Comparison of ENCODE assay signal across 1 cellular context in genomic region chr11:69667619-69668604, GRCh38.
TF ChIP-seq lines count a peak whose summit lies in the region.

No MANE protein-coding gene starts in this region.

TF ChIP-seq in HepG2, 621 proteins besides CTCF, POLR2A, EP300 and RAD21 (continued from another document and continues in another):
- TF ChIP-seq SNAPC5 (CRISPR knock-in tag; IDR thresholded peaks at IDR 0.05; ENCODE audit: borderline replicate concordance): peak; percentile 51; the same call in 1 of the 2 replicates
- TF ChIP-seq PPARG (CRISPR knock-in tag; conservative IDR thresholded peaks at IDR 0.05): peak; percentile 71
- TF ChIP-seq, protein P1, sequence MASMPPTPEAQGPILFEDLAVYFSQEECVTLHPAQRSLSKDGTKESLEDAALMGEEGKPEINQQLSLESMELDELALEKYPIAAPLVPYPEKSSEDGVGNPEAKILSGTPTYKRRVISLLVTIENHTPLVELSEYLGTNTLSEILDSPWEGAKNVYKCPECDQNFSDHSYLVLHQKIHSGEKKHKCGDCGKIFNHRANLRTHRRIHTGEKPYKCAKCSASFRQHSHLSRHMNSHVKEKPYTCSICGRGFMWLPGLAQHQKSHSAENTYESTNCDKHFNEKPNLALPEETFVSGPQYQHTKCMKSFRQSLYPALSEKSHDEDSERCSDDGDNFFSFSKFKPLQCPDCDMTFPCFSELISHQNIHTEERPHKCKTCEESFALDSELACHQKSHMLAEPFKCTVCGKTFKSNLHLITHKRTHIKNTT (CRISPR knock-in tag; IDR thresholded peaks at IDR 0.05): no peak
- TF ChIP-seq, protein P2, sequence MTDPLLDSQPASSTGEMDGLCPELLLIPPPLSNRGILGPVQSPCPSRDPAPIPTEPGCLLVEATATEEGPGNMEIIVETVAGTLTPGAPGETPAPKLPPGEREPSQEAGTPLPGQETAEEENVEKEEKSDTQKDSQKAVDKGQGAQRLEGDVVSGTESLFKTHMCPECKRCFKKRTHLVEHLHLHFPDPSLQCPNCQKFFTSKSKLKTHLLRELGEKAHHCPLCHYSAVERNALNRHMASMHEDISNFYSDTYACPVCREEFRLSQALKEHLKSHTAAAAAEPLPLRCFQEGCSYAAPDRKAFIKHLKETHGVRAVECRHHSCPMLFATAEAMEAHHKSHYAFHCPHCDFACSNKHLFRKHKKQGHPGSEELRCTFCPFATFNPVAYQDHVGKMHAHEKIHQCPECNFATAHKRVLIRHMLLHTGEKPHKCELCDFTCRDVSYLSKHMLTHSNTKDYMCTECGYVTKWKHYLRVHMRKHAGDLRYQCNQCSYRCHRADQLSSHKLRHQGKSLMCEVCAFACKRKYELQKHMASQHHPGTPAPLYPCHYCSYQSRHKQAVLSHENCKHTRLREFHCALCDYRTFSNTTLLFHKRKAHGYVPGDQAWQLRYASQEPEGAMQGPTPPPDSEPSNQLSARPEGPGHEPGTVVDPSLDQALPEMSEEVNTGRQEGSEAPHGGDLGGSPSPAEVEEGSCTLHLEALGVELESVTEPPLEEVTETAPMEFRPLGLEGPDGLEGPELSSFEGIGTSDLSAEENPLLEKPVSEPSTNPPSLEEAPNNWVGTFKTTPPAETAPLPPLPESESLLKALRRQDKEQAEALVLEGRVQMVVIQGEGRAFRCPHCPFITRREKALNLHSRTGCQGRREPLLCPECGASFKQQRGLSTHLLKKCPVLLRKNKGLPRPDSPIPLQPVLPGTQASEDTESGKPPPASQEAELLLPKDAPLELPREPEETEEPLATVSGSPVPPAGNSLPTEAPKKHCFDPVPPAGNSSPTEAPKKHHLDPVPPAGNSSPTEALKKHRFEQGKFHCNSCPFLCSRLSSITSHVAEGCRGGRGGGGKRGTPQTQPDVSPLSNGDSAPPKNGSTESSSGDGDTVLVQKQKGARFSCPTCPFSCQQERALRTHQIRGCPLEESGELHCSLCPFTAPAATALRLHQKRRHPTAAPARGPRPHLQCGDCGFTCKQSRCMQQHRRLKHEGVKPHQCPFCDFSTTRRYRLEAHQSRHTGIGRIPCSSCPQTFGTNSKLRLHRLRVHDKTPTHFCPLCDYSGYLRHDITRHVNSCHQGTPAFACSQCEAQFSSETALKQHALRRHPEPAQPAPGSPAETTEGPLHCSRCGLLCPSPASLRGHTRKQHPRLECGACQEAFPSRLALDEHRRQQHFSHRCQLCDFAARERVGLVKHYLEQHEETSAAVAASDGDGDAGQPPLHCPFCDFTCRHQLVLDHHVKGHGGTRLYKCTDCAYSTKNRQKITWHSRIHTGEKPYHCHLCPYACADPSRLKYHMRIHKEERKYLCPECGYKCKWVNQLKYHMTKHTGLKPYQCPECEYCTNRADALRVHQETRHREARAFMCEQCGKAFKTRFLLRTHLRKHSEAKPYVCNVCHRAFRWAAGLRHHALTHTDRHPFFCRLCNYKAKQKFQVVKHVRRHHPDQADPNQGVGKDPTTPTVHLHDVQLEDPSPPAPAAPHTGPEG (CRISPR knock-in tag; IDR thresholded peaks at IDR 0.05): peak; percentile 72; the same call in 1 of the 2 replicates
- TF ChIP-seq DMTF1 (CRISPR knock-in tag; IDR thresholded peaks at IDR 0.05): no peak
- TF ChIP-seq ZBTB38 (CRISPR knock-in tag; IDR thresholded peaks at IDR 0.05): peak; percentile 73; the same call in 1 of the 2 replicates
- TF ChIP-seq, protein P3, sequence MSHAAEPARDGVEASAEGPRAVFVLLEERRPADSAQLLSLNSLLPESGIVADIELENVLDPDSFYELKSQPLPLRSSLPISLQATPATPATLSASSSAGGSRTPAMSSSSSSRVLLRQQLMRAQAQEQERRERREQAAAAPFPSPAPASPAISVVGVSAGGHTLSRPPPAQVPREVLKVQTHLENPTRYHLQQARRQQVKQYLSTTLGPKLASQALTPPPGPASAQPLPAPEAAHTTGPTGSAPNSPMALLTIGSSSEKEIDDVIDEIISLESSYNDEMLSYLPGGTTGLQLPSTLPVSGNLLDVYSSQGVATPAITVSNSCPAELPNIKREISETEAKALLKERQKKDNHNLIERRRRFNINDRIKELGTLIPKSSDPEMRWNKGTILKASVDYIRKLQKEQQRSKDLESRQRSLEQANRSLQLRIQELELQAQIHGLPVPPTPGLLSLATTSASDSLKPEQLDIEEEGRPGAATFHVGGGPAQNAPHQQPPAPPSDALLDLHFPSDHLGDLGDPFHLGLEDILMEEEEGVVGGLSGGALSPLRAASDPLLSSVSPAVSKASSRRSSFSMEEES (CRISPR knock-in tag; IDR thresholded peaks at IDR 0.05): peak; percentile 84
- TF ChIP-seq MXD4 (CRISPR knock-in tag; IDR thresholded peaks at IDR 0.05): peak; percentile 79
- peak; percentile 82; the same call in 1 of the 2 replicates for TF ChIP-seq CC2D1A (CRISPR knock-in tag; IDR thresholded peaks at IDR 0.05)
- TF ChIP-seq HDAC6 (IDR thresholded peaks at IDR 0.05; ENCODE audit: low read depth, low read length): no peak
- peak; percentile 49; the same call in 1 of the 2 replicates for TF ChIP-seq ZNF772 (CRISPR knock-in tag; IDR thresholded peaks at IDR 0.05)
- TF ChIP-seq DPF2 (CRISPR knock-in tag; IDR thresholded peaks at IDR 0.05; ENCODE audit: borderline replicate concordance, low read depth): peak; percentile 81; the same call in 1 of the 2 replicates
- TF ChIP-seq, protein P4, sequence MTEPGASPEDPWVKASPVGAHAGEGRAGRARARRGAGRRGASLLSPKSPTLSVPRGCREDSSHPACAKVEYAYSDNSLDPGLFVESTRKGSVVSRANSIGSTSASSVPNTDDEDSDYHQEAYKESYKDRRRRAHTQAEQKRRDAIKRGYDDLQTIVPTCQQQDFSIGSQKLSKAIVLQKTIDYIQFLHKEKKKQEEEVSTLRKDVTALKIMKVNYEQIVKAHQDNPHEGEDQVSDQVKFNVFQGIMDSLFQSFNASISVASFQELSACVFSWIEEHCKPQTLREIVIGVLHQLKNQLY (CRISPR knock-in tag; IDR thresholded peaks at IDR 0.05): peak; percentile 83
- TF ChIP-seq, protein P5, sequence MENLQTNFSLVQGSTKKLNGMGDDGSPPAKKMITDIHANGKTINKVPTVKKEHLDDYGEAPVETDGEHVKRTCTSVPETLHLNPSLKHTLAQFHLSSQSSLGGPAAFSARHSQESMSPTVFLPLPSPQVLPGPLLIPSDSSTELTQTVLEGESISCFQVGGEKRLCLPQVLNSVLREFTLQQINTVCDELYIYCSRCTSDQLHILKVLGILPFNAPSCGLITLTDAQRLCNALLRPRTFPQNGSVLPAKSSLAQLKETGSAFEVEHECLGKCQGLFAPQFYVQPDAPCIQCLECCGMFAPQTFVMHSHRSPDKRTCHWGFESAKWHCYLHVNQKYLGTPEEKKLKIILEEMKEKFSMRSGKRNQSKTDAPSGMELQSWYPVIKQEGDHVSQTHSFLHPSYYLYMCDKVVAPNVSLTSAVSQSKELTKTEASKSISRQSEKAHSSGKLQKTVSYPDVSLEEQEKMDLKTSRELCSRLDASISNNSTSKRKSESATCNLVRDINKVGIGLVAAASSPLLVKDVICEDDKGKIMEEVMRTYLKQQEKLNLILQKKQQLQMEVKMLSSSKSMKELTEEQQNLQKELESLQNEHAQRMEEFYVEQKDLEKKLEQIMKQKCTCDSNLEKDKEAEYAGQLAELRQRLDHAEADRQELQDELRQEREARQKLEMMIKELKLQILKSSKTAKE (CRISPR knock-in tag; IDR thresholded peaks at IDR 0.05; ENCODE audit: borderline replicate concordance): peak; percentile 83
- TF ChIP-seq, protein P6, sequence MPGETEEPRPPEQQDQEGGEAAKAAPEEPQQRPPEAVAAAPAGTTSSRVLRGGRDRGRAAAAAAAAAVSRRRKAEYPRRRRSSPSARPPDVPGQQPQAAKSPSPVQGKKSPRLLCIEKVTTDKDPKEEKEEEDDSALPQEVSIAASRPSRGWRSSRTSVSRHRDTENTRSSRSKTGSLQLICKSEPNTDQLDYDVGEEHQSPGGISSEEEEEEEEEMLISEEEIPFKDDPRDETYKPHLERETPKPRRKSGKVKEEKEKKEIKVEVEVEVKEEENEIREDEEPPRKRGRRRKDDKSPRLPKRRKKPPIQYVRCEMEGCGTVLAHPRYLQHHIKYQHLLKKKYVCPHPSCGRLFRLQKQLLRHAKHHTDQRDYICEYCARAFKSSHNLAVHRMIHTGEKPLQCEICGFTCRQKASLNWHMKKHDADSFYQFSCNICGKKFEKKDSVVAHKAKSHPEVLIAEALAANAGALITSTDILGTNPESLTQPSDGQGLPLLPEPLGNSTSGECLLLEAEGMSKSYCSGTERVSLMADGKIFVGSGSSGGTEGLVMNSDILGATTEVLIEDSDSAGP (CRISPR knock-in tag; IDR thresholded peaks at IDR 0.05; ENCODE audit: borderline replicate concordance): peak; percentile 56; the same call in 1 of the 2 replicates
- TF ChIP-seq FOXK1 (CRISPR knock-in tag; IDR thresholded peaks at IDR 0.05; ENCODE audit: borderline replicate concordance, low read depth): peak; percentile 66; the same call in 1 of the 2 replicates
- peak; percentile 66 for TF ChIP-seq KDM6A (CRISPR knock-in tag; IDR thresholded peaks at IDR 0.05; ENCODE audit: low read depth)
- TF ChIP-seq SIN3A (IDR thresholded peaks at IDR 0.05; ENCODE audit: borderline replicate concordance, low read depth, low read length): peak; percentile 55; the same call in 1 of the 2 replicates
- TF ChIP-seq ZBTB43 (CRISPR knock-in tag; conservative IDR thresholded peaks at IDR 0.05): peak; percentile 87; the same call in 1 of the 2 replicates
- peak; percentile 76; the same call in 1 of the 2 replicates for TF ChIP-seq IRF2 (CRISPR knock-in tag; IDR thresholded peaks at IDR 0.05)
- TF ChIP-seq ZNF749 (CRISPR knock-in tag; IDR thresholded peaks at IDR 0.05; ENCODE audit: borderline replicate concordance): peak; percentile 88
- peak; percentile 66; the same call in 1 of the 2 replicates for TF ChIP-seq FOXO1 (CRISPR knock-in tag; IDR thresholded peaks at IDR 0.05)
- TF ChIP-seq GFI1 (CRISPR knock-in tag; IDR thresholded peaks at IDR 0.05; ENCODE audit: borderline replicate concordance): peak; percentile 76; the same call in 1 of the 2 replicates
- TF ChIP-seq SRY (CRISPR knock-in tag; IDR thresholded peaks at IDR 0.05): peak; percentile 65; the same call in 1 of the 2 replicates
- no peak for TF ChIP-seq XRCC5 (optimal IDR thresholded peaks at IDR 0.05; ENCODE audit: low read length)
- no peak for TF ChIP-seq FOXP1 (IDR thresholded peaks at IDR 0.05)
- peak; percentile 56; the same call in 1 of the 2 replicates for TF ChIP-seq FOXP1 (CRISPR knock-in tag; IDR thresholded peaks at IDR 0.05)
- TF ChIP-seq, protein P7, sequence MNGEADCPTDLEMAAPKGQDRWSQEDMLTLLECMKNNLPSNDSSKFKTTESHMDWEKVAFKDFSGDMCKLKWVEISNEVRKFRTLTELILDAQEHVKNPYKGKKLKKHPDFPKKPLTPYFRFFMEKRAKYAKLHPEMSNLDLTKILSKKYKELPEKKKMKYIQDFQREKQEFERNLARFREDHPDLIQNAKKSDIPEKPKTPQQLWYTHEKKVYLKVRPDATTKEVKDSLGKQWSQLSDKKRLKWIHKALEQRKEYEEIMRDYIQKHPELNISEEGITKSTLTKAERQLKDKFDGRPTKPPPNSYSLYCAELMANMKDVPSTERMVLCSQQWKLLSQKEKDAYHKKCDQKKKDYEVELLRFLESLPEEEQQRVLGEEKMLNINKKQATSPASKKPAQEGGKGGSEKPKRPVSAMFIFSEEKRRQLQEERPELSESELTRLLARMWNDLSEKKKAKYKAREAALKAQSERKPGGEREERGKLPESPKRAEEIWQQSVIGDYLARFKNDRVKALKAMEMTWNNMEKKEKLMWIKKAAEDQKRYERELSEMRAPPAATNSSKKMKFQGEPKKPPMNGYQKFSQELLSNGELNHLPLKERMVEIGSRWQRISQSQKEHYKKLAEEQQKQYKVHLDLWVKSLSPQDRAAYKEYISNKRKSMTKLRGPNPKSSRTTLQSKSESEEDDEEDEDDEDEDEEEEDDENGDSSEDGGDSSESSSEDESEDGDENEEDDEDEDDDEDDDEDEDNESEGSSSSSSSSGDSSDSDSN (CRISPR knock-in tag; IDR thresholded peaks at IDR 0.05): peak; percentile 83
- TF ChIP-seq ZNF468 (CRISPR knock-in tag; IDR thresholded peaks at IDR 0.05): 0 out of 2 replicates have a peak, but pooled peaks have one; percentile 1
- peak; percentile 94 for TF ChIP-seq ARNTL (CRISPR knock-in tag; IDR thresholded peaks at IDR 0.05)
- TF ChIP-seq ZBTB10 (CRISPR knock-in tag; IDR thresholded peaks at IDR 0.05; ENCODE audit: borderline replicate concordance): no peak
- TF ChIP-seq TAF1 (CRISPR knock-in tag; IDR thresholded peaks at IDR 0.05): peak; percentile 34; the same call in 1 of the 2 replicates
- TF ChIP-seq RFX1 (IDR thresholded peaks at IDR 0.05): no peak
